In genomic region chrX:112774142-112774541, GRCh38 we compare ENCODE assay signal across 21 cellular contexts.
"Had no signal": no experiment of that assay in that cellular context is flagged by ENCODE, and none has a peak within 500 bp of the region (broad histone marks: within the 10 kb centered on the region; RNA-seq: fewer than 3 reads in every experiment).

No MANE protein-coding gene starts in this region.

- H3K9ac ChIP-seq: KMS-11 had no signal

- FAIRE-seq: K562, RCC 7860 had no signal

- ATAC-seq: K562 had no signal

- H3K4me3 Mint-ChIP-seq: IgD-negative memory B cell had no signal

- H3K27me3 ChIP-seq: SJSA1 had no signal

- H3K4me1 ChIP-seq: SJSA1 had no signal

- H3K9me3 ChIP-seq: SJSA1 had no signal

- DNase-seq: Kasumi-1, MM.1S, NCI-H1092 treated with DMSO at 0.1 percent for 48 hours, NCI-H1436, NCI-H187, NCI-H2029, NCI-H2081 treated with DMSO at 0.1 percent for 48 hours, NCI-H226, NCI-H446, NCI-H510A, NCI-H524 treated with DMSO at 0.1 percent for 48 hours, NCI-H774, Right ventricle myocardium superior, RPMI8226, SIG-M5 had no signal

- H3K27ac Mint-ChIP-seq: IgD-negative memory B cell had no signal

- H3K27ac ChIP-seq: KMS-11, SJSA1, SK-N-MC had no signal

- H3K36me3 ChIP-seq: SJSA1 had no signal

- H3K4me2 ChIP-seq: KMS-11 had no signal

- H3K4me1 Mint-ChIP-seq: IgD-negative memory B cell had no signal

- H3K4me3 ChIP-seq: K562, SJSA1, SK-N-MC had no signal
